9 cellular contexts compared by ENCODE assay signal in the genomic region with DNA sequence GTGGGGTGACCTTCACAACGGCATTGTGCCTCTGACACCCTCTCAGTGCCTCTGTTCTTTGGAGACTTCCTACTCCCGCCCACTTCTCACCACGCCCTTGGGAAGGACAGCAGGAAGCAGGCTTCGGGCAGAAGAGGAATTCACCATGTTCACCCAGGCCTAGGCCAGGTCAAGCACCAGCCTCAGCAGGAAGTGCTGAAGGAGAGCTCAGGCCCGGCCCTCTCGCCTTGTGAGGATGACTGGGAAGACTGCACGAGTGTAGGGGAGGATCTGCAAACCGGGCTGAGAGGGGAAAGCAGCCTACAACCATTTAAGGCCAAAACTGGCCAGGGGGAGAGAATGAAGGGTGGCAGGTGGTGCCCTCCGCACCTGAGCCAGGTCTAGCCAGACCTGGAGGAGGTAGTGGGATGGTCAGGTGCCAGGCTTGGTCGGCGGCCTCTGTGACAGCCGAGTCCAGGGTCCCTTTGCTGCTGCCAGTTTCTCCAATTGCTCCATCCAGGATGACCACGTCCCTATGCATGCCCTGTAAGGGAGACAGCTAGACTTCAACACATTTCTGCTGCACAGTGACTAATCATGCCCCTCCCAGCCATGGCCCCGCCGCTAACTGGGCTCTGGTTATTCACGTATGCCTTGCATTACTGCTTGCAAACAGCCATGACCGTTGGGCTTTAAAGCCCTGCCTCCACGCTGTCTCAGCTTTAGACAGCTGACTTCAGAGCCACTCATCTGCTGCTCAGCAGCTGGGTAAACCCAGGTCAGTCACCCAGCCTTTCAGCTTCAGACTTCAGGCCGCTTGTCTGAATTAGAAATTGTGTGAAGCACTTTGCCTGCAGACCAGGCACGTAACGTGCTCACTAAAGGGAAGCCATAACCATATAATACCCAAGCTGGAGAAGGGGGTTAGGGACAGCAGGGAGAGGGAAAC. TPM values are rescaled to one million over a fixed set of nuclear protein-coding genes. Genes with fewer than 3 reads are reported as not detected.
DNase-seq lines count a peak whose midpoint lies in the region; ATAC-seq and TF ChIP-seq lines count a peak whose summit lies in the region.
"Had no signal": no experiment of that assay in that cellular context is flagged by ENCODE, and none has a peak within 500 bp of the region (broad histone marks: within the 10 kb centered on the region; RNA-seq: fewer than 3 reads in every experiment).

No MANE protein-coding gene starts in this region.

- no peak for ATAC-seq in GM18861 (IDR thresholded peaks at IDR 0.05; ENCODE audit: unreplicated experiment)
- ATAC-seq in effector memory CD8-positive, alpha-beta T cell (replicated peaks), result no peak

- 92 to 96% methylated on average over 13 to 21 of the region's 21 CpGs for WGBS in endodermal cell (ENCODE audit: insufficient coverage in 1 of 2, insufficient read length in 1 of 2), 2 experiments

- no peak overlapping the region for H3K9ac ChIP-seq in endodermal cell (ENCODE audit: extremely low read depth, low read length, poor library complexity, severe bottlenecking)

- TF ChIP-seq CTCF in endodermal cell (conservative IDR thresholded peaks at IDR 0.05) (no peak), mesothelial cell of epicardium (IDR thresholded peaks at IDR 0.05; ENCODE audit: unreplicated experiment) (no peak)

- no peak overlapping the region for H3K4me3 Mint-ChIP-seq in endodermal cell
- H3K4me3 Mint-ChIP-seq in mesothelial cell of epicardium, result no peak overlapping the region
- H3K4me3 Mint-ChIP-seq in effector memory CD8-positive, alpha-beta T cell, result no peak overlapping the region
- H3K4me3 Mint-ChIP-seq: central memory CD8-positive, alpha-beta T cell had no signal

- no peaks in the 10 kb centered on the region for H3K27me3 ChIP-seq in endodermal cell (ENCODE audit: control insufficient read depth, insufficient read depth, low read length, poor library complexity, severe bottlenecking)

- H3K27ac Mint-ChIP-seq in endodermal cell (peak overlapping the region; percentile 17), mesothelial cell of epicardium (no peak overlapping the region)
- no peak overlapping the region for H3K27ac Mint-ChIP-seq in effector memory CD8-positive, alpha-beta T cell

- H3K4me1 ChIP-seq in endodermal cell (ENCODE audit: control insufficient read depth, insufficient read depth, low read length), result no peaks in the 10 kb centered on the region

- H3K36me3 ChIP-seq in endodermal cell (ENCODE audit: control insufficient read depth, insufficient read depth, low read length), result peaks cover 44% of the 10 kb centered on the region

- H3K9me3 ChIP-seq in endodermal cell (ENCODE audit: control insufficient read depth, low read length), result no peaks in the 10 kb centered on the region

- no peak overlapping the region for H3K27ac ChIP-seq in endodermal cell (ENCODE audit: low read depth, low read length)

- H3K4me1 Mint-ChIP-seq in endodermal cell, result no peaks in the 10 kb centered on the region
- no peaks in the 10 kb centered on the region for H3K4me1 Mint-ChIP-seq in mesothelial cell of epicardium
- peaks cover 0 to 5% of the 10 kb centered on the region in 2 donors for H3K4me1 Mint-ChIP-seq in effector memory CD8-positive, alpha-beta T cell (ENCODE audit: low read depth in 2 of 2)
- H3K4me1 Mint-ChIP-seq: central memory CD8-positive, alpha-beta T cell had no signal

- peaks cover 40% of the 10 kb centered on the region for H3K36me3 Mint-ChIP-seq in endodermal cell (ENCODE audit: low read depth)
- H3K36me3 Mint-ChIP-seq in mesothelial cell of epicardium, result peaks cover 12% of the 10 kb centered on the region
- peaks cover 18% of the 10 kb centered on the region for H3K36me3 Mint-ChIP-seq in effector memory CD8-positive, alpha-beta T cell (ENCODE audit: insufficient read depth)

- H3K27me3 Mint-ChIP-seq in endodermal cell (ENCODE audit: insufficient read depth) (no peaks in the 10 kb centered on the region), mesothelial cell of epicardium (ENCODE audit: low read depth) (no peaks in the 10 kb centered on the region)
- H3K27me3 Mint-ChIP-seq in effector memory CD8-positive, alpha-beta T cell, result no peaks in the 10 kb centered on the region
- H3K27me3 Mint-ChIP-seq: central memory CD8-positive, alpha-beta T cell had no signal

- H3K9me3 Mint-ChIP-seq in endodermal cell, result no peaks in the 10 kb centered on the region
- no peaks in the 10 kb centered on the region for H3K9me3 Mint-ChIP-seq in mesothelial cell of epicardium
- H3K9me3 Mint-ChIP-seq in effector memory CD8-positive, alpha-beta T cell, result no peaks in the 10 kb centered on the region
- H3K9me3 Mint-ChIP-seq: central memory CD8-positive, alpha-beta T cell had no signal

- H3K4me3 ChIP-seq in endodermal cell (ENCODE audit: low read length) (no peak overlapping the region), skeletal muscle cell (ENCODE audit: low read depth, low read length) (no peak overlapping the region)

- DNase-seq in NCI-H1417 (lab: John Stamatoyannopoulos, UW), result peak in 2 of 3 experiments; percentile 22 to 78
- no peak for DNase-seq in NCI-H1417 treated with DMSO at 0.1 percent for 48 hours (lab: John Stamatoyannopoulos, UW)
- DNase-seq in NCI-H2227 (lab: John Stamatoyannopoulos, UW; ENCODE audit: unreplicated experiment), result peak; percentile 70
- no peak for DNase-seq in endodermal cell
- peak; percentile 74 for DNase-seq in skeletal muscle cell (ENCODE audit: low read depth)
- DNase-seq in mesothelial cell of epicardium (ENCODE audit: low spot score in 2 of 2, unreplicated experiment in 2 of 2), result no peak
- no peak for DNase-seq in effector memory CD8-positive, alpha-beta T cell

RNA-seq across cellular contexts. Expression of gene MRTO4, which starts 8.9 kb away (rescaled TPM):
- total RNA-seq in endodermal cell (10 to 100 TPM; 37.7 to 44.5 TPM), mesothelial cell of epicardium (32.0 to 36.0 TPM (median 34.1 TPM) in 3 replicates)
- 29.7 TPM for polyA plus RNA-seq in endodermal cell (2013, experiment 1 of 2)
- 27.2 TPM for polyA plus RNA-seq in endodermal cell (2013, experiment 2 of 2)

RNA-seq across cellular contexts. Expression of gene EMC1, which starts 9.2 kb away (rescaled TPM):
- total RNA-seq in endodermal cell (10 to 100 TPM; 59.0 to 67.5 TPM), mesothelial cell of epicardium (63.1 to 68.5 TPM (median 63.8 TPM) in 3 replicates)
- 45.9 TPM for polyA plus RNA-seq in endodermal cell (2013, experiment 1 of 2)
- polyA plus RNA-seq in endodermal cell (2013, experiment 2 of 2), result 38.7 TPM

RNA-seq across cellular contexts. Expression of gene AKR7A3, which starts 28.1 kb away (rescaled TPM):
- total RNA-seq in endodermal cell, result 1 to 10 TPM in 1 of 2 donors, under 1 TPM in 1; 0.92 to 2.0 TPM
- polyA plus RNA-seq in endodermal cell (2013, experiment 1 of 2), result 0.85 TPM
- 1.2 TPM for polyA plus RNA-seq in endodermal cell (2013, experiment 2 of 2)
- total RNA-seq in mesothelial cell of epicardium, result 2.5 to 3.1 TPM (median 2.8 TPM) in 3 replicates

RNA-seq across cellular contexts. Expression of gene UBR4, which starts 50.4 kb away (rescaled TPM):
- total RNA-seq in endodermal cell (100 to 1,000 TPM; 148 to 151 TPM), mesothelial cell of epicardium (206 to 222 TPM (median 215 TPM) in 3 replicates)
- polyA plus RNA-seq in endodermal cell (2013, experiment 1 of 2), result 97.7 TPM
- polyA plus RNA-seq in endodermal cell (2013, experiment 2 of 2), result 88.6 TPM

RNA-seq across cellular contexts. Expression of gene AKR7A2, which starts 51.5 kb away (rescaled TPM):
- total RNA-seq in endodermal cell, result 10 to 100 TPM; 47.8 to 66.1 TPM
- 53.1 TPM for polyA plus RNA-seq in endodermal cell (2013, experiment 1 of 2)
- polyA plus RNA-seq in endodermal cell (2013, experiment 2 of 2), result 52.3 TPM
- total RNA-seq in mesothelial cell of epicardium, result 52.7 to 56.0 TPM (median 53.7 TPM) in 3 replicates

Comparison
In these comparisons a context has a peak if more than half of its experiments do, and no peak if none do; other contexts are left out.
1. DNase-seq: peak in NCI-H1417 (2 of 3), NCI-H2227 (single experiment) and skeletal muscle cell (single experiment); none in NCI-H1417 treated with DMSO at 0.1 percent for 48 hours (single experiment), endodermal cell (single experiment), mesothelial cell of epicardium (0 of 2) and effector memory CD8-positive, alpha-beta T cell (0 of 3).